17 cellular contexts compared by ENCODE assay signal in the genomic region with DNA sequence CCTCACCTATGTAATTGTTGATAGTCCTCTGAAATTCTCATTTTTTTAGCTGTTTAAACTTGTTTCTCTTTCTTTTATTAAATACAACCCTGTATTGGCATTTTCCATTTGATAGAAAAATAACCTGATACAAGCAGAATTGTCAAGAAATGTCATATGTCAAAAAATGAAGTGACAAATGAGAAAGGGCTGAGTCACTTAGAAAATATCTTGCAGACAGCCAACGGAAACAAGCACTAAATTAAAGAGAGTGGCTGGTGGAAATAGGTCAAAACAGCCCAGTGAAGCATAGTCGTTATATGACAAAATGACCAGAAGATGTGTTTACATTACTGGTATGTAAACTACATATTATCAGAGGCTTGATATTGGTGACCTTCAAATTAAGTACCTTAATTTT.
DNase-seq lines count a peak whose midpoint lies in the region; ATAC-seq and TF ChIP-seq lines count a peak whose summit lies in the region.
"Had no signal": no experiment of that assay in that cellular context is flagged by ENCODE, and none has a peak within 500 bp of the region (broad histone marks: within the 10 kb centered on the region; RNA-seq: fewer than 3 reads in every experiment).

No MANE protein-coding gene starts in this region.

- H3K4me1 ChIP-seq in breast epithelium, result no peaks in the 10 kb centered on the region

- no peaks in the 10 kb centered on the region for H3K9me3 ChIP-seq in breast epithelium

- no peak for ATAC-seq in stimulated activated effector memory CD8-positive, alpha-beta T cell treated with anti-CD3 and anti-CD28 coated beads, Interleukin-12 subunit alpha, Interleukin-12 subunit beta, amount 100 ng/mL, for 72 hours
- ATAC-seq in natural killer cell, result no peak
- ATAC-seq: Panc1 had no signal

- H3K27me3 ChIP-seq in breast epithelium (no peaks in the 10 kb centered on the region), dorsolateral prefrontal cortex (no peaks in the 10 kb centered on the region)
- H3K27me3 ChIP-seq: MG63 had no signal

- peak; percentile 7 for DNase-seq in MCF 10A (ENCODE audit: unreplicated experiment)
- DNase-seq in breast epithelium (ENCODE audit: low spot score in 2 of 2), result no peak
- DNase-seq in M059J (ENCODE audit: low read depth), result peak; percentile 6
- DNase-seq in amniotic epithelial cell (ENCODE audit: low read depth), result peak; percentile 29
- no peak for DNase-seq in stimulated activated effector memory CD8-positive, alpha-beta T cell treated with anti-CD3 and anti-CD28 coated beads, Interleukin-12 subunit alpha, Interleukin-12 subunit beta, amount 100 ng/mL, for 72 hours (ENCODE audit: low spot score in 2 of 2)
- no peak for DNase-seq in dorsolateral prefrontal cortex
- no peak for DNase-seq in natural killer cell
- DNase-seq in COLO668 (lab: John Stamatoyannopoulos, UW; ENCODE audit: unreplicated experiment), result no peak
- DNase-seq: AML-193, Calu3, H9, KG1, MG63, NCI-H1930, NCI-H2171 treated with DMSO at 0.1 percent for 48 hours, NCI-H526 had no signal

- no peak overlapping the region for H3K4me3 ChIP-seq in breast epithelium
- H3K4me3 ChIP-seq in dorsolateral prefrontal cortex, result no peak overlapping the region
- H3K4me3 ChIP-seq: MG63 had no signal

- H3K4me3 Mint-ChIP-seq in MCF 10A (ENCODE audit: unreplicated experiment), result no peak overlapping the region
- H3K4me3 Mint-ChIP-seq in stimulated activated effector memory CD8-positive, alpha-beta T cell treated with anti-CD3 and anti-CD28 coated beads, Interleukin-12 subunit alpha, Interleukin-12 subunit beta, amount 100 ng/mL, for 72 hours, result no peak overlapping the region
- H3K4me3 Mint-ChIP-seq in natural killer cell, result no peak overlapping the region
- H3K4me3 Mint-ChIP-seq: H9 had no signal

- no peaks in the 10 kb centered on the region for H3K36me3 Mint-ChIP-seq in MCF 10A (ENCODE audit: insufficient read depth, unreplicated experiment)
- no peaks in the 10 kb centered on the region for H3K36me3 Mint-ChIP-seq in stimulated activated effector memory CD8-positive, alpha-beta T cell treated with anti-CD3 and anti-CD28 coated beads, Interleukin-12 subunit alpha, Interleukin-12 subunit beta, amount 100 ng/mL, for 72 hours
- H3K36me3 Mint-ChIP-seq in natural killer cell, result no peaks in the 10 kb centered on the region

- H3K27me3 Mint-ChIP-seq in MCF 10A (ENCODE audit: insufficient read depth, unreplicated experiment) (no peaks in the 10 kb centered on the region), natural killer cell (ENCODE audit: low read depth in 2 of 2) (no peaks in the 10 kb centered on the region)

- no peak overlapping the region for H3K27ac ChIP-seq in breast epithelium
- H3K27ac ChIP-seq in dorsolateral prefrontal cortex, result no peak overlapping the region

- intact Hi-C loops in MCF 10A (cut with micrococcal nuclease) (no loop called here), breast epithelium (cut with DNase I; ENCODE audit: low total_unique reads) (no loop called here), dorsolateral prefrontal cortex (cut with DNase I) (no loop called here), natural killer cell (cut with micrococcal nuclease) (no loop called here)

- BruUV-seq in MCF 10A (replicated peaks; lab: Mats Ljungman, UMichigan), result no TSS peak

- H3K27ac Mint-ChIP-seq in MCF 10A (ENCODE audit: low read depth, unreplicated experiment), result no peak overlapping the region
- no peak overlapping the region for H3K27ac Mint-ChIP-seq in stimulated activated effector memory CD8-positive, alpha-beta T cell treated with anti-CD3 and anti-CD28 coated beads, Interleukin-12 subunit alpha, Interleukin-12 subunit beta, amount 100 ng/mL, for 72 hours
- no peak overlapping the region for H3K27ac Mint-ChIP-seq in natural killer cell
- H3K27ac Mint-ChIP-seq: H9 had no signal

- no peaks in the 10 kb centered on the region for H3K36me3 ChIP-seq in breast epithelium
- H3K36me3 ChIP-seq: MG63 had no signal

- no peak for TF ChIP-seq POLR2A in breast epithelium (IDR thresholded peaks at IDR 0.05)

- TF ChIP-seq CTCF in MCF 10A (IDR thresholded peaks at IDR 0.05; ENCODE audit: unreplicated experiment) (no peak), breast epithelium (IDR thresholded peaks at IDR 0.05) (no peak), dorsolateral prefrontal cortex (IDR thresholded peaks at IDR 0.05 in 54 of 56, conservative IDR thresholded peaks at IDR 0.05 in 2 of 56; ENCODE audit: low read depth in 1 of 56, partially characterized antibody in 56 of 56) (no peak), natural killer cell (IDR thresholded peaks at IDR 0.05) (no peak)

- H3K9me3 Mint-ChIP-seq in MCF 10A (ENCODE audit: unreplicated experiment), result peaks cover 5% of the 10 kb centered on the region
- H3K9me3 Mint-ChIP-seq in stimulated activated effector memory CD8-positive, alpha-beta T cell treated with anti-CD3 and anti-CD28 coated beads, Interleukin-12 subunit alpha, Interleukin-12 subunit beta, amount 100 ng/mL, for 72 hours, result peaks cover 6% of the 10 kb centered on the region
- H3K9me3 Mint-ChIP-seq in natural killer cell, result peaks cover 3 to 9% of the 10 kb centered on the region in 2 donors
- H3K9me3 Mint-ChIP-seq: H9 had no signal

- POLR2A ChIA-PET in MCF 10A (lab: Yijun Ruan, JAX), result no interaction called here

- H3K4me1 Mint-ChIP-seq in MCF 10A (ENCODE audit: insufficient read depth, unreplicated experiment) (peaks cover 5% of the 10 kb centered on the region), natural killer cell (no peaks in the 10 kb centered on the region)
- H3K4me1 Mint-ChIP-seq in stimulated activated effector memory CD8-positive, alpha-beta T cell treated with anti-CD3 and anti-CD28 coated beads, Interleukin-12 subunit alpha, Interleukin-12 subunit beta, amount 100 ng/mL, for 72 hours, result no peaks in the 10 kb centered on the region
- H3K4me1 Mint-ChIP-seq: H9 had no signal

- CTCF ChIA-PET in MCF 10A (lab: Yijun Ruan, JAX), result no interaction called here

Comparison
In these comparisons a context has a peak if more than half of its experiments do, and no peak if none do; other contexts are left out.
1. DNase-seq: peak in MCF 10A (single experiment), M059J (single experiment) and amniotic epithelial cell (single experiment); none in breast epithelium (0 of 2), stimulated activated effector memory CD8-positive, alpha-beta T cell treated with anti-CD3 and anti-CD28 coated beads, Interleukin-12 subunit alpha, Interleukin-12 subunit beta, amount 100 ng/mL, for 72 hours (0 of 2), dorsolateral prefrontal cortex (0 of 10), natural killer cell (single experiment) and COLO668 (single experiment).